ENCODE assay signal across 10 cellular contexts in the genomic region with DNA sequence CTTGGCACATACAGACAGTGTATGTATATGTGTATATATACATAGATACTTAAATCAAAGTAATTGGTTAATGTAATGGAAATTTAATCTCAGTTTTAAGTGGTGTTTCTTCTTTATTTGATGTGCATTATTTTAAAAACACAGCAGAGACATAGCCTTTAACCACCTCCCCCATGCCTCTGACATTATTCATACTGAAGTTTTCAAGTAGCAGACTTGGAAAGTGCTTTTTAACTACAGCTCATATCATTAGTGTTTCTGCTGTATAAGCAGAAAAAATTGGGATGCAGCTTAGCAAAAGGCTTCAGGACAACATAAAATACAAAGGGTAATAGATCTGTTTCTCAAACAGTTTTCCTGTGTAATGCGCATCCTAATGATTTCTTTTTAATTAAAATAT. TPM values are rescaled to one million over a fixed set of nuclear protein-coding genes. Genes with fewer than 3 reads are reported as not detected.
DNase-seq lines count a peak whose midpoint lies in the region; ATAC-seq and TF ChIP-seq lines count a peak whose summit lies in the region.
"Had no signal": no experiment of that assay in that cellular context is flagged by ENCODE, and none has a peak within 500 bp of the region (broad histone marks: within the 10 kb centered on the region; RNA-seq: fewer than 3 reads in every experiment).

No MANE protein-coding gene starts in this region.

- no peaks in the 10 kb centered on the region for H3K27me3 Mint-ChIP-seq in activated naive CD4-positive, alpha-beta T cell treated with anti-CD3 and anti-CD28 coated beads, Interleukin-2, amount 50 U/mL, for 24 hours

- no peak overlapping the region for H3K9ac ChIP-seq in fibroblast of lung (ENCODE audit: insufficient read depth, low read length)

- H3K9me3 Mint-ChIP-seq in activated naive CD4-positive, alpha-beta T cell treated with anti-CD3 and anti-CD28 coated beads, Interleukin-2, amount 50 U/mL, for 24 hours: peaks cover 14% of the 10 kb centered on the region

- peak; percentile 64; the same call in 2 of the 3 replicates for ATAC-seq in SK-N-SH treated with all-trans-retinoic acid at 6 μM for 48 hours
- ATAC-seq in left lobe of liver: no peak

- no peak overlapping the region for H2AFZ ChIP-seq in fibroblast of lung (ENCODE audit: low read length)

- no peaks in the 10 kb centered on the region for H3K36me3 ChIP-seq in fibroblast of lung (ENCODE audit: control insufficient read depth, insufficient read depth, low read length)
- H3K36me3 ChIP-seq: WERI-Rb-1 had no signal

- H3K9me3 ChIP-seq in fibroblast of lung (ENCODE audit: control insufficient read depth, insufficient read depth, low read depth, low read length): no peaks in the 10 kb centered on the region

- peaks cover 16% of the 10 kb centered on the region for H3K4me1 ChIP-seq in fibroblast of lung (ENCODE audit: control insufficient read depth, extremely low read depth, insufficient read depth, low read length)

- no peak overlapping the region for H3K4me2 ChIP-seq in fibroblast of lung (ENCODE audit: extremely low read depth, insufficient read depth, low read length)

- H3K4me3 ChIP-seq in fibroblast of lung (replicated peaks in 1 of 4; ENCODE audit: control extremely low read depth in 1 of 4, insufficient read depth in 1 of 4, low read depth in 3 of 4, low read length in 4 of 4): no peak overlapping the region

- DNase-seq in activated naive CD4-positive, alpha-beta T cell treated with anti-CD3 and anti-CD28 coated beads, Interleukin-2, amount 50 U/mL, for 16 hours: no peak
- DNase-seq in fibroblast of lung (ENCODE audit: low read depth in 2 of 2): peak; percentile 64 to 75
- DNase-seq in smooth muscle cell of the brain vasculature (ENCODE audit: low read depth, low spot score): peak; percentile 32
- DNase-seq in left lobe of liver (ENCODE audit: low spot score): no peak
- DNase-seq in T-helper 9 cell: no peak
- DNase-seq in posterior cingulate gyrus: no peak
- DNase-seq: WERI-Rb-1 had no signal

- no peaks in the 10 kb centered on the region for H3K27me3 ChIP-seq in fibroblast of lung (ENCODE audit: control insufficient read depth, insufficient read depth, low read length)

- H3K4me1 Mint-ChIP-seq in activated naive CD4-positive, alpha-beta T cell treated with anti-CD3 and anti-CD28 coated beads, Interleukin-2, amount 50 U/mL, for 24 hours: peaks cover 80% of the 10 kb centered on the region

- no peaks in the 10 kb centered on the region for H3K79me2 ChIP-seq in fibroblast of lung (ENCODE audit: control insufficient read depth, insufficient read depth, low read length)

- intact Hi-C loops in posterior cingulate gyrus (cut with DNase I): no loop called here

- H4K20me1 ChIP-seq in fibroblast of lung (ENCODE audit: control insufficient read depth, extremely low read depth, insufficient read depth, low read length): no peaks in the 10 kb centered on the region

- no peak overlapping the region for H3K27ac Mint-ChIP-seq in activated naive CD4-positive, alpha-beta T cell treated with anti-CD3 and anti-CD28 coated beads, Interleukin-2, amount 50 U/mL, for 24 hours
- H3K27ac Mint-ChIP-seq: type B pancreatic cell had no signal

- peak overlapping the region; percentile 78 for H3K4me3 Mint-ChIP-seq in activated naive CD4-positive, alpha-beta T cell treated with anti-CD3 and anti-CD28 coated beads, Interleukin-2, amount 50 U/mL, for 24 hours
- H3K4me3 Mint-ChIP-seq: type B pancreatic cell had no signal

- H3K27ac ChIP-seq in fibroblast of lung (ENCODE audit: insufficient read depth, low read length): no peak overlapping the region
- H3K27ac ChIP-seq: WERI-Rb-1 had no signal

- no peak for TF ChIP-seq CTCF in fibroblast of lung (conservative IDR thresholded peaks at IDR 0.05 in 1 of 2, IDR thresholded peaks at IDR 0.05 in 1 of 2; ENCODE audit: low read depth in 1 of 2, low read length in 2 of 2)

- peaks cover 9% of the 10 kb centered on the region for H3K36me3 Mint-ChIP-seq in activated naive CD4-positive, alpha-beta T cell treated with anti-CD3 and anti-CD28 coated beads, Interleukin-2, amount 50 U/mL, for 24 hours
- H3K36me3 Mint-ChIP-seq: type B pancreatic cell had no signal

TF ChIP-seq in SK-N-SH treated with all-trans-retinoic acid at 6 μM for 48 hours, 23 proteins besides CTCF, POLR2A, EP300 and RAD21:
- TF ChIP-seq ZC3H10 (CRISPR knock-in tag; IDR thresholded peaks at IDR 0.05): no peak
- TF ChIP-seq SNAI2 (CRISPR knock-in tag; IDR thresholded peaks at IDR 0.05): no peak
- no peak for TF ChIP-seq ZNF565 (CRISPR knock-in tag; conservative IDR thresholded peaks at IDR 0.05; ENCODE audit: low read depth)
- TF ChIP-seq BACH2 (CRISPR knock-in tag; IDR thresholded peaks at IDR 0.05; ENCODE audit: borderline replicate concordance): no peak
- TF ChIP-seq, protein P1, sequence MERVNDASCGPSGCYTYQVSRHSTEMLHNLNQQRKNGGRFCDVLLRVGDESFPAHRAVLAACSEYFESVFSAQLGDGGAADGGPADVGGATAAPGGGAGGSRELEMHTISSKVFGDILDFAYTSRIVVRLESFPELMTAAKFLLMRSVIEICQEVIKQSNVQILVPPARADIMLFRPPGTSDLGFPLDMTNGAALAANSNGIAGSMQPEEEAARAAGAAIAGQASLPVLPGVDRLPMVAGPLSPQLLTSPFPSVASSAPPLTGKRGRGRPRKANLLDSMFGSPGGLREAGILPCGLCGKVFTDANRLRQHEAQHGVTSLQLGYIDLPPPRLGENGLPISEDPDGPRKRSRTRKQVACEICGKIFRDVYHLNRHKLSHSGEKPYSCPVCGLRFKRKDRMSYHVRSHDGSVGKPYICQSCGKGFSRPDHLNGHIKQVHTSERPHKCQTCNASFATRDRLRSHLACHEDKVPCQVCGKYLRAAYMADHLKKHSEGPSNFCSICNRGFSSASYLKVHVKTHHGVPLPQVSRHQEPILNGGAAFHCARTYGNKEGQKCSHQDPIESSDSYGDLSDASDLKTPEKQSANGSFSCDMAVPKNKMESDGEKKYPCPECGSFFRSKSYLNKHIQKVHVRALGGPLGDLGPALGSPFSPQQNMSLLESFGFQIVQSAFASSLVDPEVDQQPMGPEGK (CRISPR knock-in tag; IDR thresholded peaks at IDR 0.05; ENCODE audit: borderline replicate concordance): no peak
- TF ChIP-seq ZNF70 (CRISPR knock-in tag; IDR thresholded peaks at IDR 0.05): no peak
- TF ChIP-seq, protein P2, sequence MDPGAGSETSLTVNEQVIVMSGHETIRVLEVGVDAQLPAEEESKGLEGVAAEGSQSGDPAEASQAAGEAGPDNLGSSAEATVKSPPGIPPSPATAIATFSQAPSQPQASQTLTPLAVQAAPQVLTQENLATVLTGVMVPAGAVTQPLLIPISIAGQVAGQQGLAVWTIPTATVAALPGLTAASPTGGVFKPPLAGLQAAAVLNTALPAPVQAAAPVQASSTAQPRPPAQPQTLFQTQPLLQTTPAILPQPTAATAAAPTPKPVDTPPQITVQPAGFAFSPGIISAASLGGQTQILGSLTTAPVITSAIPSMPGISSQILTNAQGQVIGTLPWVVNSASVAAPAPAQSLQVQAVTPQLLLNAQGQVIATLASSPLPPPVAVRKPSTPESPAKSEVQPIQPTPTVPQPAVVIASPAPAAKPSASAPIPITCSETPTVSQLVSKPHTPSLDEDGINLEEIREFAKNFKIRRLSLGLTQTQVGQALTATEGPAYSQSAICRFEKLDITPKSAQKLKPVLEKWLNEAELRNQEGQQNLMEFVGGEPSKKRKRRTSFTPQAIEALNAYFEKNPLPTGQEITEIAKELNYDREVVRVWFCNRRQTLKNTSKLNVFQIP (CRISPR knock-in tag; IDR thresholded peaks at IDR 0.05; ENCODE audit: borderline replicate concordance, low read depth): no peak
- TF ChIP-seq, protein P3, sequence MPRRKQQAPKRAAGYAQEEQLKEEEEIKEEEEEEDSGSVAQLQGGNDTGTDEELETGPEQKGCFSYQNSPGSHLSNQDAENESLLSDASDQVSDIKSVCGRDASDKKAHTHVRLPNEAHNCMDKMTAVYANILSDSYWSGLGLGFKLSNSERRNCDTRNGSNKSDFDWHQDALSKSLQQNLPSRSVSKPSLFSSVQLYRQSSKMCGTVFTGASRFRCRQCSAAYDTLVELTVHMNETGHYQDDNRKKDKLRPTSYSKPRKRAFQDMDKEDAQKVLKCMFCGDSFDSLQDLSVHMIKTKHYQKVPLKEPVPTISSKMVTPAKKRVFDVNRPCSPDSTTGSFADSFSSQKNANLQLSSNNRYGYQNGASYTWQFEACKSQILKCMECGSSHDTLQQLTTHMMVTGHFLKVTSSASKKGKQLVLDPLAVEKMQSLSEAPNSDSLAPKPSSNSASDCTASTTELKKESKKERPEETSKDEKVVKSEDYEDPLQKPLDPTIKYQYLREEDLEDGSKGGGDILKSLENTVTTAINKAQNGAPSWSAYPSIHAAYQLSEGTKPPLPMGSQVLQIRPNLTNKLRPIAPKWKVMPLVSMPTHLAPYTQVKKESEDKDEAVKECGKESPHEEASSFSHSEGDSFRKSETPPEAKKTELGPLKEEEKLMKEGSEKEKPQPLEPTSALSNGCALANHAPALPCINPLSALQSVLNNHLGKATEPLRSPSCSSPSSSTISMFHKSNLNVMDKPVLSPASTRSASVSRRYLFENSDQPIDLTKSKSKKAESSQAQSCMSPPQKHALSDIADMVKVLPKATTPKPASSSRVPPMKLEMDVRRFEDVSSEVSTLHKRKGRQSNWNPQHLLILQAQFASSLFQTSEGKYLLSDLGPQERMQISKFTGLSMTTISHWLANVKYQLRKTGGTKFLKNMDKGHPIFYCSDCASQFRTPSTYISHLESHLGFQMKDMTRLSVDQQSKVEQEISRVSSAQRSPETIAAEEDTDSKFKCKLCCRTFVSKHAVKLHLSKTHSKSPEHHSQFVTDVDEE (CRISPR knock-in tag; IDR thresholded peaks at IDR 0.05): no peak

RNA-seq across cellular contexts. Expression of a gene that starts 52.1 kb away (rescaled TPM):
- 2.6 and 3.9 TPM in 2 replicates for total RNA-seq in fibroblast of lung
- 1.1 and 1.8 TPM in 2 replicates for polyA plus RNA-seq in fibroblast of lung
- polyA plus RNA-seq in fibroblast of lung (2012): 2.4 and 4.5 TPM in 2 replicates
- 1.5 and 2.0 TPM in 2 replicates for polyA minus RNA-seq in fibroblast of lung (ENCODE audit: low replicate concordance)
- total RNA-seq in left lobe of liver: 1.2 TPM

Comparison
In these comparisons a context has a peak if more than half of its experiments do, and no peak if none do; other contexts are left out.
1. DNase-seq: peak in fibroblast of lung (2 of 2) and smooth muscle cell of the brain vasculature (single experiment); none in activated naive CD4-positive, alpha-beta T cell treated with anti-CD3 and anti-CD28 coated beads, Interleukin-2, amount 50 U/mL, for 16 hours (single experiment), left lobe of liver (single experiment), T-helper 9 cell (single experiment) and posterior cingulate gyrus (0 of 10).